Comparison of ENCODE assay signal across 8 cellular contexts in genomic region chr2:8685697-8686358, GRCh38. TPM values are rescaled to one million over a fixed set of nuclear protein-coding genes. Genes with fewer than 3 reads are reported as not detected.
DNase-seq lines count a peak whose midpoint lies in the region; ATAC-seq and TF ChIP-seq lines count a peak whose summit lies in the region.

No MANE protein-coding gene starts in this region.

- no peak overlapping the region for H4K8ac ChIP-seq in H9 (replicated peaks; ENCODE audit: insufficient read length, low read depth, low read length)

- H2BK15ac ChIP-seq in H9 (ENCODE audit: low read depth, low read length), result no peak overlapping the region

- WGBS in H9 (ENCODE audit: extremely low coverage, insufficient read length, low lambda C conversion rate), result no CpG with 5 or more reads among the region's 50 CpGs

- H3K4ac ChIP-seq in H9 (ENCODE audit: low read depth, low read length), result no peak overlapping the region

- H3K27ac Mint-ChIP-seq in H9, result no peak overlapping the region; a peak in 1 of 7 replicates

- H2BK120ac ChIP-seq in H9 (ENCODE audit: low read depth, low read length, poor library complexity, severe bottlenecking), result no peak overlapping the region

- H3K4me2 ChIP-seq in H9 (ENCODE audit: insufficient read depth, insufficient read length, low read length), result no peak overlapping the region

- H3K9ac ChIP-seq in H9 (ENCODE audit: extremely low read depth, insufficient read length, low read length), result no peak overlapping the region

- H3K4me1 ChIP-seq in H9 (ENCODE audit: insufficient read depth, low read length), result no peaks in the 10 kb centered on the region; the same call in 1 of the 2 replicates

- no peak overlapping the region for H2AK5ac ChIP-seq in H9 (ENCODE audit: insufficient read length, low read length)

- H3K27me3 Mint-ChIP-seq in H9 (ENCODE audit: low read depth), result peaks cover 13% of the 10 kb centered on the region

- H3K4me1 Mint-ChIP-seq in H9, result peaks cover 20 to 25% of the 10 kb centered on the region in 2 experiments

- no peak overlapping the region for H4K91ac ChIP-seq in H9 (ENCODE audit: insufficient read length, low read depth, low read length)

- H3K36me3 Mint-ChIP-seq in H9 (ENCODE audit: insufficient read depth in 1 of 3, low read depth in 3 of 3), result peaks cover 5 to 20% (median 18%) of the 10 kb centered on the region in 3 experiments

- ATAC-seq in activated CD4-positive, CD25-positive, alpha-beta regulatory T cell treated with anti-CD3 and anti-CD28 coated beads, Interleukin-2, amount 50 U/mL, for 24 hours, result peak; percentile 21 to 25
- peak; percentile 34 for ATAC-seq in left colon

- H3K56ac ChIP-seq in H9 (ENCODE audit: insufficient read length, low read depth, low read length), result no peak overlapping the region

- no peak overlapping the region for H3K23ac ChIP-seq in H9 (ENCODE audit: insufficient read length, low read depth, low read length)

- peaks cover 0 to 7% of the 10 kb centered on the region in 2 experiments; a peak in 2 of 5 replicates for H3K9me3 Mint-ChIP-seq in H9

- H2BK12ac ChIP-seq in H9 (ENCODE audit: insufficient read length, low read depth, low read length), result no peak overlapping the region

- H4K20me1 ChIP-seq in H9 (ENCODE audit: control insufficient read depth, insufficient read depth, insufficient read length), result no peaks in the 10 kb centered on the region

- no peak overlapping the region for H3T11ph ChIP-seq in H9 (ENCODE audit: low read length)

- H4K5ac ChIP-seq in H9 (ENCODE audit: insufficient read length, low read depth, low read length), result no peak overlapping the region

- H3K27me3 ChIP-seq in H9 (ENCODE audit: insufficient read depth, low read length), result peaks cover 12% of the 10 kb centered on the region; the same call in 1 of the 2 replicates

- H2AFZ ChIP-seq in H9 (ENCODE audit: low read length), result no peak overlapping the region

- peaks cover 2% of the 10 kb centered on the region; the same call in 1 of the 2 replicates for H3K79me2 ChIP-seq in H9 (ENCODE audit: insufficient read depth, low read length)

- peaks cover 20% of the 10 kb centered on the region for H3K23me2 ChIP-seq in H9 (ENCODE audit: insufficient read length, low read depth, low read length, poor library complexity, severe bottlenecking)

- no peaks in the 10 kb centered on the region for H3K9me3 ChIP-seq in H9 (ENCODE audit: control insufficient read depth, low read depth, low read length)

- DNase-seq in Daoy (ENCODE audit: low read depth) (peak; percentile 68), H9 (peak; percentile 74), NCI-H1930 (lab: John Stamatoyannopoulos, UW) (peak; percentile 50 to 72), cerebellum (ENCODE audit: low spot score) (peak; percentile 76), left colon (peak; percentile 40 to 78), cortex of kidney (lab: John Stamatoyannopoulos, UW) (no peak)
- DNase-seq in stimulated activated CD4-positive, alpha-beta T cell treated with anti-CD3 and anti-CD28 coated beads, Interleukin-1b, Interleukin-23, amount 100 ng/mL, for 1 hour (ENCODE audit: low read depth in 2 of 2), result peak; percentile 49 to 82

- peak overlapping the region; percentile 54 to 70 for H3K4me3 Mint-ChIP-seq in H9

- no peak overlapping the region for H3K18ac ChIP-seq in H9 (ENCODE audit: insufficient read length, low read depth, low read length)

- H2BK5ac ChIP-seq in H9 (ENCODE audit: insufficient read length, low read length), result no peak overlapping the region

- no peaks in the 10 kb centered on the region for H3K79me1 ChIP-seq in H9 (ENCODE audit: insufficient read depth, low read depth, low read length, poor library complexity, severe bottlenecking)

- H3K27ac ChIP-seq in H9 (ENCODE audit: insufficient read length, low read depth, low read length), result no peak overlapping the region

- H2BK20ac ChIP-seq in H9 (ENCODE audit: low read depth, low read length, poor library complexity, severe bottlenecking), result no peak overlapping the region

- no peak overlapping the region for H3K14ac ChIP-seq in H9 (ENCODE audit: insufficient read depth, low read length)

- peak; percentile 98 for TF ChIP-seq CTCF in H9 (conservative IDR thresholded peaks at IDR 0.05)

- intact Hi-C loops in left colon (cut with DNase I, micrococcal nuclease), result loop anchor here in 1 of 2 donors (2.0 to 5.0 kb wide), 2 partner anchors 1259 to 1484 kb away; no protein-coding TSS in a partner anchor

RNA-seq across cellular contexts. Expression of gene ID2, which starts 4.0 kb away (rescaled TPM):
- 14.3 and 33.0 TPM in 2 replicates for total RNA-seq in Daoy (2014; rRNA removed; shearing (Covaris generic))
- total RNA-seq in H9 (2021) (48.0 and 48.6 TPM in 2 replicates), cerebellum (371 TPM), left colon (100 to 1,000 TPM; 145 to 183 TPM)
